ENCODE assay signal across 1 cellular context in genomic region chr16:81315271-81316175, GRCh38.
TF ChIP-seq lines count a peak whose summit lies in the region.

No MANE protein-coding gene starts in this region.

TF ChIP-seq in H1, 55 proteins besides CTCF, POLR2A, EP300 and RAD21:
- TF ChIP-seq BRCA1 (IDR thresholded peaks at IDR 0.05; ENCODE audit: low read depth, low read length): no peak
- 0 out of 2 replicates have a peak, but pooled peaks have one; percentile 7 for TF ChIP-seq RBBP5 (IDR thresholded peaks at IDR 0.05; ENCODE audit: borderline replicate concordance, low read depth, low read length)
